ENCODE assay signal across 8 cellular contexts in the genomic region with DNA sequence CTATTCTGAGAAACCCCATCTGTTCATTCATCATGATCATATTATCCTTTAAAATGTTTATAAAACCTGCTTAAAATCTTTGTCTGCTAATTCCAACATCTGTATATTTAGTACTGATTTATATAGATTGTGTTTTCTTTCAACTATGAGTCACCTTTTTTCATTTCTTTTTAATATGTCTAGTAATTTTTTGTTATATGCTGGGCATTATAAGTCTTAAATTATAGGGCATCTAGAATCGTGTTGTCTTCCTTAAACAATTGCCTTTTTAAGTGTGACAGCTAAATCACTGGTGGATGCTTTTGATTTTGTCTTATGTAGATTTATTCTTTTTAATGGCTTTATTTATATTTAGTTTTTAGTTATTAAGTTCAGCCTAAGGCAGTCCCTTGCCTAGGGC.
"Had no signal": no experiment of that assay in that cellular context is flagged by ENCODE, and none has a peak within 500 bp of the region (broad histone marks: within the 10 kb centered on the region; RNA-seq: fewer than 3 reads in every experiment).

No MANE protein-coding gene starts in this region.

- FAIRE-seq: G401.6, GM12878, GM12891, GM12892, GM18507, GM19239 had no signal

- ATAC-seq: GM12878 had no signal

- H3K4me3 ChIP-seq: GM12878 had no signal

- DNase-seq: GDM1, GF-D8 had no signal
